In genomic region chr13:102289606-102290005, GRCh38 we compare ENCODE assay signal across 27 cellular contexts.
DNase-seq lines count a peak whose midpoint lies in the region; TF ChIP-seq lines count a peak whose summit lies in the region.
"Had no signal": no experiment of that assay in that cellular context is flagged by ENCODE, and none has a peak within 500 bp of the region (broad histone marks: within the 10 kb centered on the region; RNA-seq: fewer than 3 reads in every experiment).

No MANE protein-coding gene starts in this region.

- peak overlapping the region; percentile 5 for H3K4me2 ChIP-seq in mammary epithelial cell (ENCODE audit: insufficient read depth, low read depth, low read length)
- H3K4me2 ChIP-seq in Karpas-422 (ENCODE audit: low read depth, low read length, poor library complexity, severe bottlenecking) = no peak overlapping the region
- H3K4me2 ChIP-seq: A549, KMS-11 had no signal

- H3K4me3 ChIP-seq in mammary epithelial cell (replicated peaks in 1 of 3; ENCODE audit: insufficient read depth in 1 of 3, low read depth in 2 of 3, low read length in 3 of 3) (no peak overlapping the region), Karpas-422 (ENCODE audit: low read length) (no peak overlapping the region)
- H3K4me3 ChIP-seq: A549, GM23248 had no signal

- H3K27ac ChIP-seq in mammary epithelial cell (ENCODE audit: insufficient read depth, low read depth, low read length) (peak overlapping the region; percentile 33), Karpas-422 (ENCODE audit: low read length) (no peak overlapping the region)
- H3K27ac ChIP-seq: A549, GM23248, KMS-11 had no signal

- in situ Hi-C loops in mammary epithelial cell (cut with MboI; ENCODE audit: low sequenced_read_pairs in 2 of 2) = no loop called here

- H3K27me3 ChIP-seq in mammary epithelial cell (ENCODE audit: insufficient read depth, low read length) (no peaks in the 10 kb centered on the region), Karpas-422 (ENCODE audit: low read length) (no peaks in the 10 kb centered on the region)

- H3K9me2 ChIP-seq in Karpas-422 (replicated peaks; ENCODE audit: insufficient read depth, low read length) = no peaks in the 10 kb centered on the region

- no peak overlapping the region for H3K9ac ChIP-seq in mammary epithelial cell (ENCODE audit: insufficient read depth, low read length)
- H3K9ac ChIP-seq in Karpas-422 (ENCODE audit: low read length) = no peak overlapping the region
- H3K9ac ChIP-seq: GM23248, KMS-11 had no signal

- dilution Hi-C loops in mammary epithelial cell (cut with HindIII; ENCODE audit: low sequenced_read_pairs) = no loop called here

- H4K20me1 ChIP-seq in mammary epithelial cell (ENCODE audit: insufficient read depth, low read length) (no peaks in the 10 kb centered on the region), Karpas-422 (ENCODE audit: insufficient read depth, low read depth, low read length) (no peaks in the 10 kb centered on the region)

- H2AFZ ChIP-seq in mammary epithelial cell (ENCODE audit: low read depth, low read length) = peak overlapping the region; percentile 29
- no peak overlapping the region for H2AFZ ChIP-seq in Karpas-422 (ENCODE audit: low read length)
- H2AFZ ChIP-seq: GM23248 had no signal

- H3K79me2 ChIP-seq in mammary epithelial cell (ENCODE audit: insufficient read depth, low read length) (no peaks in the 10 kb centered on the region), Karpas-422 (ENCODE audit: low read length) (no peaks in the 10 kb centered on the region)

- H3K36me3 ChIP-seq in mammary epithelial cell (ENCODE audit: insufficient read depth, low read length) = no peaks in the 10 kb centered on the region
- H3K36me3 ChIP-seq in Karpas-422 (ENCODE audit: insufficient read depth, low read length) = no peaks in the 10 kb centered on the region

- peaks cover 31% of the 10 kb centered on the region for H3K4me1 ChIP-seq in mammary epithelial cell (ENCODE audit: insufficient read depth, low read length)
- no peaks in the 10 kb centered on the region for H3K4me1 ChIP-seq in Karpas-422 (ENCODE audit: low read length)
- H3K4me1 ChIP-seq: Caco-2 had no signal

- WGBS in mammary epithelial cell (ENCODE audit: low coverage, missing lambda C conversion rate) = 66% methylated on average over 4 of the region's 4 CpGs

- H3K9me3 ChIP-seq in mammary epithelial cell (replicated peaks; ENCODE audit: insufficient read depth, low read length) = no peaks in the 10 kb centered on the region
- no peaks in the 10 kb centered on the region for H3K9me3 ChIP-seq in Karpas-422 (ENCODE audit: low read length)
- H3K9me3 ChIP-seq: A549, Caco-2 had no signal

- BruUV-seq in mammary epithelial cell (replicated peaks; lab: Mats Ljungman, UMichigan) = no TSS peak

- peak; percentile 35 for DNase-seq in ELR (ENCODE audit: low read depth)
- peak; percentile 50 for DNase-seq in NCI-H69 (lab: John Stamatoyannopoulos, UW)
- DNase-seq in mammary epithelial cell = peak; percentile 41
- peak; percentile 11 for DNase-seq in iris pigment epithelial cell (ENCODE audit: low read depth)
- DNase-seq in amygdala (lab: John Stamatoyannopoulos, UW) = no peak
- DNase-seq in NCI-H774 (lab: John Stamatoyannopoulos, UW) = no peak
- DNase-seq in DMS 273 treated with DMSO at 0.1 percent for 48 hours (lab: John Stamatoyannopoulos, UW) = no peak
- no peak for DNase-seq in Karpas-422
- DNase-seq: C1 segment of cervical spinal cord; Caco-2; CD4-positive, alpha-beta memory T cell; GM23248; H7; NCI-H1092; NCI-H1436; NCI-H187; NCI-H2081 treated with DMSO at 0.1 percent for 48 hours; NCI-H2171; NCI-H345; NCI-H510A treated with DMSO at 0.1 percent for 48 hours; NCI-H748 treated with DMSO at 0.1 percent for 48 hours; RPMI8226; SHP77 treated with DMSO at 0.1 percent for 48 hours; SW 1271; T-helper 17 cell had no signal

- CTCF ChIA-PET in mammary epithelial cell (lab: Charles Lee; ENCODE audit: low non-redundant PET) = no interaction called here

- TF ChIP-seq CTCF in mammary epithelial cell (conservative IDR thresholded peaks at IDR 0.05 in 1 of 2, IDR thresholded peaks at IDR 0.05 in 1 of 2; ENCODE audit: extremely low read depth in 1 of 2, insufficient read depth in 1 of 2, low read depth in 1 of 2, low read length in 2 of 2) = no peak

- intact Hi-C loops in mammary epithelial cell (cut with micrococcal nuclease) = no loop called here

Comparison
In these comparisons a context has a peak if more than half of its experiments do, and no peak if none do; other contexts are left out.
1. DNase-seq: peak in ELR (single experiment), NCI-H69 (single experiment), mammary epithelial cell (single experiment) and iris pigment epithelial cell (single experiment); none in amygdala (0 of 56), NCI-H774 (single experiment), DMS 273 treated with DMSO at 0.1 percent for 48 hours (single experiment) and Karpas-422 (single experiment).